In the genomic region with DNA sequence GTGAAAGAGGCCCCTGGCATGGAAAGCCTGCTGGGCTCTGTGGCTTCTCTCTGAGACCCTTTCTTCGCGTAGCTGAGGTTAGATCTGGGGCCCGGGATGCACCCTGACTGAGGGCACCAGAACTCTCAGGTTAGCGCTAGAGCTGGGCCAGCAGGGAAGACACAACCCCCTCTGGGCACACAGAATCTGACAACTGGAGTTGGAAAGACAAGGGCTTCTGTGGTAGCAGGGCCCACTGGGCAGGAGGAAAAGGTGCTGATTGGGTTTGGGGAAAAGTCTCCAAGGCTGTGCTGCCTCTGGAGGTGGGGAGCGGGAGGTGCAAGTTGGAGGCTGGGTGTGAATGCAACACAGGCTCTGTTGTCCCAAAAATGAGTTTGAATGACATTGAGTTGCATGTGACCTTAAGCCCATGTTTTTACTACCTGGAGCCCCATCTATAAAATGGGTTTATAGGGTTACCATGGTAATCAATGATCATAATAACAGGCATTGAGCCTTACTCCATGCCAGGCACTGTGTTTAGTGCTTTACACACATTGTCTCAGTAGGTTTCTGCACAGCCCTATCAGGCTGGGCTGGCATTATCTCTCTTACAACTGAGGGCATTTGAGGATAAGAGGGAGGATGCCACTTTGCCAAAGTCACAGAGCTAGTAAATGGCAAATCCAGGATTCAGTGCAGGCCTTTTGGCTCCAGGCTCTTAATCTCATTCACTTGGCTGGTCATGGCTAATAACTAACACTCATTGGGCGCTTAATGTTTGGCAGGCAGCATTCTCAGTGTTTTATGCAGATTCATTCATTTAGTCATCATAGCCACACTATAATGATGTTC, we compare ENCODE assay signal across 8 cellular contexts. TPM values are rescaled to one million over a fixed set of nuclear protein-coding genes. Genes with fewer than 3 reads are reported as not detected.
DNase-seq lines count a peak whose midpoint lies in the region; ATAC-seq, FAIRE-seq and TF ChIP-seq lines count a peak whose summit lies in the region.

No MANE protein-coding gene starts in this region.

- FAIRE-seq in astrocyte (lab: Jason Lieb, UNC): no peak

- H3K4me1 ChIP-seq in DOHH2 (ENCODE audit: control insufficient read depth, low read length) (peaks cover 7% of the 10 kb centered on the region; the same call in 1 of the 2 replicates), KMS-11 (ENCODE audit: low read depth, poor library complexity, severe bottlenecking) (peaks cover 14% of the 10 kb centered on the region), astrocyte (ENCODE audit: insufficient read depth, low read length) (no peaks in the 10 kb centered on the region), lower lobe of right lung (peaks cover 20% of the 10 kb centered on the region)

- H3K79me2 ChIP-seq in DOHH2 (ENCODE audit: control insufficient read depth, low read length) (no peaks in the 10 kb centered on the region), KMS-11 (ENCODE audit: insufficient read depth, low read depth) (no peaks in the 10 kb centered on the region), astrocyte (ENCODE audit: insufficient read depth, low read length) (no peaks in the 10 kb centered on the region)

- no peak overlapping the region for H3K4me2 ChIP-seq in DOHH2 (ENCODE audit: low read length)
- no peak overlapping the region for H3K4me2 ChIP-seq in KMS-11
- no peak overlapping the region for H3K4me2 ChIP-seq in astrocyte (ENCODE audit: low read length)

- H3K27me3 Mint-ChIP-seq in astrocyte (ENCODE audit: low read depth, unreplicated experiment): peaks cover 13% of the 10 kb centered on the region

- no peaks in the 10 kb centered on the region for H3K36me3 ChIP-seq in DOHH2 (ENCODE audit: control insufficient read depth, low read length)
- H3K36me3 ChIP-seq in KMS-11 (ENCODE audit: insufficient read depth): no peaks in the 10 kb centered on the region
- H3K36me3 ChIP-seq in astrocyte (ENCODE audit: insufficient read depth, low read length): no peaks in the 10 kb centered on the region
- H3K36me3 ChIP-seq in lower lobe of right lung: no peaks in the 10 kb centered on the region

- H3K4me3 Mint-ChIP-seq in astrocyte (ENCODE audit: unreplicated experiment): no peak overlapping the region

- TF ChIP-seq CTCF in DOHH2 (IDR thresholded peaks at IDR 0.05; ENCODE audit: low read depth, low read length, poor library complexity, severe bottlenecking) (peak; percentile 65), KMS-11 (conservative IDR thresholded peaks at IDR 0.05; ENCODE audit: low read depth, low read length) (peak; percentile 67), astrocyte (IDR thresholded peaks at IDR 0.05; ENCODE audit: insufficient read depth, low read depth, low read length) (peak; percentile 42), lower lobe of right lung (IDR thresholded peaks at IDR 0.05) (peak; percentile 41)

- H3K9ac ChIP-seq in KMS-11 (no peak overlapping the region), astrocyte (ENCODE audit: low read length) (no peak overlapping the region)

- no peak overlapping the region for H3K27ac Mint-ChIP-seq in astrocyte (ENCODE audit: unreplicated experiment)

- ATAC-seq in lower lobe of right lung (peak in 1 of 2 donors; percentile 39), GM19328 (IDR thresholded peaks at IDR 0.05; ENCODE audit: unreplicated experiment) (no peak), GM19395 (IDR thresholded peaks at IDR 0.05; ENCODE audit: unreplicated experiment) (no peak), HG03571 (IDR thresholded peaks at IDR 0.05; ENCODE audit: unreplicated experiment) (no peak)

- DNase-seq in astrocyte (ENCODE audit: low read depth): no peak
- no peak for DNase-seq in lower lobe of right lung
- no peak for DNase-seq in SW480 (ENCODE audit: low spot score)

- H3K9me3 Mint-ChIP-seq in astrocyte (ENCODE audit: unreplicated experiment): peaks cover 7% of the 10 kb centered on the region

- H3K9me2 ChIP-seq in DOHH2 (replicated peaks; ENCODE audit: control insufficient read depth, low read length): no peaks in the 10 kb centered on the region

- no peaks in the 10 kb centered on the region for H3K36me3 Mint-ChIP-seq in astrocyte (ENCODE audit: low read depth, unreplicated experiment)

- intact Hi-C loops in lower lobe of right lung (cut with DNase I): no loop called here

- H3K9me3 ChIP-seq in DOHH2 (ENCODE audit: control insufficient read depth, insufficient read depth, low read length) (no peaks in the 10 kb centered on the region), astrocyte (ENCODE audit: insufficient read depth, low read depth, low read length) (no peaks in the 10 kb centered on the region), lower lobe of right lung (no peaks in the 10 kb centered on the region)

- no peak overlapping the region for H2AFZ ChIP-seq in KMS-11 (ENCODE audit: low read depth)
- no peak overlapping the region for H2AFZ ChIP-seq in astrocyte (ENCODE audit: low read depth, low read length)

- no peaks in the 10 kb centered on the region for H3F3A ChIP-seq in DOHH2 (ENCODE audit: control insufficient read depth, insufficient read depth)

- no peak overlapping the region for H3K4me3 ChIP-seq in DOHH2 (ENCODE audit: low read length)
- H3K4me3 ChIP-seq in KMS-11 (IDR thresholded peaks at IDR 0.05; ENCODE audit: insufficient read depth, low read depth, low read length): no peak overlapping the region
- H3K4me3 ChIP-seq in astrocyte (ENCODE audit: insufficient read depth, low read depth, low read length): no peak overlapping the region
- no peak overlapping the region for H3K4me3 ChIP-seq in lower lobe of right lung

- peaks cover 3% of the 10 kb centered on the region for H3K4me1 Mint-ChIP-seq in astrocyte (ENCODE audit: low read depth, unreplicated experiment)

- H3K27me3 ChIP-seq in DOHH2 (ENCODE audit: control insufficient read depth, low read length) (peaks cover 5% of the 10 kb centered on the region; the same call in 1 of the 2 replicates), KMS-11 (ENCODE audit: insufficient read depth, low read depth) (no peaks in the 10 kb centered on the region; the same call in 1 of the 2 replicates), astrocyte (ENCODE audit: insufficient read depth, low read length) (no peaks in the 10 kb centered on the region), lower lobe of right lung (ENCODE audit: low read depth) (no peaks in the 10 kb centered on the region)

- H3K27ac ChIP-seq in DOHH2 (ENCODE audit: low read depth, low read length) (no peak overlapping the region), KMS-11 (no peak overlapping the region), astrocyte (ENCODE audit: low read depth, low read length) (no peak overlapping the region), lower lobe of right lung (no peak overlapping the region)

- H4K20me1 ChIP-seq in DOHH2 (ENCODE audit: control insufficient read depth, insufficient read depth, low read depth, low read length) (no peaks in the 10 kb centered on the region), KMS-11 (ENCODE audit: insufficient read depth) (no peaks in the 10 kb centered on the region), astrocyte (ENCODE audit: insufficient read depth, low read length) (no peaks in the 10 kb centered on the region)

RNA-seq across cellular contexts. Expression of a gene that starts 9.5 kb away (rescaled TPM):
- total RNA-seq in astrocyte (134 and 142 TPM in 2 replicates), lower lobe of right lung (371 TPM)

RNA-seq across cellular contexts. Expression of a gene that starts 16.1 kb away (rescaled TPM):
- 7.3 and 12.6 TPM in 2 replicates for total RNA-seq in astrocyte
- 6.7 TPM for total RNA-seq in lower lobe of right lung
